Comparison of ENCODE assay signal across 13 cellular contexts in the genomic region with DNA sequence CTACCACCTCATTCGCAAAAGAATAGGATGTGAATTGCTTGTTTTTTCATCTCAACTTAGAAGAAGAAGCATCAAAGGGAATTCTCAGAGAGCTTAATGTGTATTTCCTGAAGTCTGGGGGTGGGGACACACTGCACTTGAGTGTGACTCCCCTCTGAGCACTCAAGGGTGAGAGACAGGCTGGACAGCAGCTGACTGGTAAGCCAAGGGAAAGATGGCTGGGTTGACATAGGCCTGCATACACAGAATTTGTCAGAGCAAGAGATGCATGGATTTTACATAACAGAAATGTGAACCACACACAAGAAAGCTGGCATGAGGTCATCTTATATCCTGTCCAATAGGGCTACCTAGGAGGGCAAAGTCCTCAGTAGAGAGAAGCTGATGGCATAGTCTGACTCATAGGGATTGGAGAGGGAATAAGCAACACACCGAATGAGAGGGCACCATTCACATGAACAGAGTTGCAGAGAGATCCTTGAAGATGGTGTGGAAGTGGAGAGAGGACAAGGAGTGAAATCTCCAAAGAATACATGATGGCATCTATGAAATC.
DNase-seq lines count a peak whose midpoint lies in the region; ATAC-seq and TF ChIP-seq lines count a peak whose summit lies in the region.
"Had no signal": no experiment of that assay in that cellular context is flagged by ENCODE, and none has a peak within 500 bp of the region (broad histone marks: within the 10 kb centered on the region; RNA-seq: fewer than 3 reads in every experiment).

No MANE protein-coding gene starts in this region.

- CTCF ChIA-PET in HEK293 (lab: Yijun Ruan, JAX) (interaction anchor here (0.6 to 1.7 kb wide), 4 partner anchors 18 to 358 kb away, joined by 3 to 6 read pairs (median 3); no protein-coding TSS in a partner anchor), RWPE1 (lab: Yijun Ruan, JAX) (interaction anchor here (0.6 to 1.0 kb wide), 3 partner anchors 18 to 562 kb away, joined by 3 to 4 read pairs (median 3); no protein-coding TSS in a partner anchor)

- peak; percentile 64 to 72 for ATAC-seq in lower lobe of right lung
- no peak for ATAC-seq in HG03097 (IDR thresholded peaks at IDR 0.05; ENCODE audit: low FRiP score, unreplicated experiment)

- TF ChIP-seq CTCF in HEK293 (tag by site-specific recombination; IDR thresholded peaks at IDR 0.05) (no peak), RWPE1 (conservative IDR thresholded peaks at IDR 0.05; ENCODE audit: low read depth) (no peak), lower lobe of right lung (IDR thresholded peaks at IDR 0.05) (no peak), osteocyte (IDR thresholded peaks at IDR 0.05) (no peak)

- no peak overlapping the region for H3K4me3 Mint-ChIP-seq in osteocyte (ENCODE audit: unreplicated experiment)
- H3K4me3 Mint-ChIP-seq: activated naive CD4-positive, alpha-beta T cell treated with anti-CD3 and anti-CD28 coated beads for 36 hours had no signal

- no peaks in the 10 kb centered on the region for H3K36me3 ChIP-seq in HEK293 (ENCODE audit: control insufficient read depth in 2 of 2, insufficient read depth in 1 of 2, low read length in 2 of 2)
- H3K36me3 ChIP-seq in lower lobe of right lung: no peaks in the 10 kb centered on the region
- H3K36me3 ChIP-seq: transverse colon had no signal

- no peaks in the 10 kb centered on the region for H3K27me3 Mint-ChIP-seq in osteocyte (ENCODE audit: unreplicated experiment)

- POLR2A ChIA-PET in HEK293 (lab: Yijun Ruan, JAX): interaction anchor here (0.5 kb wide), 1 partner anchor 94 kb away, joined by 7 read pairs; no protein-coding TSS in a partner anchor
- POLR2A ChIA-PET in RWPE1 (lab: Yijun Ruan, JAX; ENCODE audit: low non-redundant PET): no interaction called here

- intact Hi-C loops in lower lobe of right lung (cut with DNase I): no loop called here

- no peaks in the 10 kb centered on the region for H3K36me3 Mint-ChIP-seq in osteocyte (ENCODE audit: unreplicated experiment)

- H3K4me1 ChIP-seq in HEK293 (ENCODE audit: control insufficient read depth, insufficient read depth, low read length) (no peaks in the 10 kb centered on the region), lower lobe of right lung (no peaks in the 10 kb centered on the region)
- H3K4me1 ChIP-seq: transverse colon had no signal

- H3K9me3 ChIP-seq in HEK293 (ENCODE audit: control insufficient read depth, insufficient read depth, low read depth, low read length): no peaks in the 10 kb centered on the region
- no peaks in the 10 kb centered on the region for H3K9me3 ChIP-seq in lower lobe of right lung
- H3K9me3 ChIP-seq: transverse colon had no signal

- no peak overlapping the region for H3K27ac ChIP-seq in HEK293 (ENCODE audit: extremely low read depth, low read depth, low read length)
- H3K27ac ChIP-seq in RWPE1: no peak overlapping the region
- peak overlapping the region; percentile 22 for H3K27ac ChIP-seq in lower lobe of right lung
- H3K27ac ChIP-seq: transverse colon, VCaP had no signal

- DNase-seq in ELR (ENCODE audit: low read depth): peak; percentile 13
- peak; percentile 20 for DNase-seq in RWPE1 (ENCODE audit: low spot score)
- DNase-seq in lower lobe of right lung: no peak
- no peak for DNase-seq in osteocyte (ENCODE audit: extremely low spot score, unreplicated experiment)
- DNase-seq in DMS153 (lab: John Stamatoyannopoulos, UW): no peak
- DNase-seq in Kasumi-1 (lab: John Stamatoyannopoulos, UW): no peak
- DNase-seq: activated naive CD4-positive, alpha-beta T cell treated with anti-CD3 and anti-CD28 coated beads for 36 hours; DMS 273 treated with DMSO at 0.1 percent for 48 hours; NCI-H446 treated with DMSO at 0.1 percent for 48 hours; transverse colon had no signal

- H3K27me3 ChIP-seq in lower lobe of right lung (ENCODE audit: low read depth): no peaks in the 10 kb centered on the region
- H3K27me3 ChIP-seq: transverse colon had no signal

- H3K4me3 ChIP-seq in HEK293 (ENCODE audit: low read depth, low read length) (no peak overlapping the region), lower lobe of right lung (no peak overlapping the region)
- H3K4me3 ChIP-seq: transverse colon had no signal

- no peak overlapping the region for H3K27ac Mint-ChIP-seq in osteocyte (ENCODE audit: unreplicated experiment)
- H3K27ac Mint-ChIP-seq: activated naive CD4-positive, alpha-beta T cell treated with anti-CD3 and anti-CD28 coated beads for 36 hours had no signal

- H3K4me1 Mint-ChIP-seq in osteocyte (ENCODE audit: unreplicated experiment): no peaks in the 10 kb centered on the region

- H3K9me3 Mint-ChIP-seq in osteocyte (ENCODE audit: unreplicated experiment): no peaks in the 10 kb centered on the region
- H3K9me3 Mint-ChIP-seq: activated naive CD4-positive, alpha-beta T cell treated with anti-CD3 and anti-CD28 coated beads for 36 hours had no signal

TF ChIP-seq in HEK293, 187 proteins besides CTCF, POLR2A, EP300 and RAD21 (continues in another document):
- TF ChIP-seq, protein P1, sequence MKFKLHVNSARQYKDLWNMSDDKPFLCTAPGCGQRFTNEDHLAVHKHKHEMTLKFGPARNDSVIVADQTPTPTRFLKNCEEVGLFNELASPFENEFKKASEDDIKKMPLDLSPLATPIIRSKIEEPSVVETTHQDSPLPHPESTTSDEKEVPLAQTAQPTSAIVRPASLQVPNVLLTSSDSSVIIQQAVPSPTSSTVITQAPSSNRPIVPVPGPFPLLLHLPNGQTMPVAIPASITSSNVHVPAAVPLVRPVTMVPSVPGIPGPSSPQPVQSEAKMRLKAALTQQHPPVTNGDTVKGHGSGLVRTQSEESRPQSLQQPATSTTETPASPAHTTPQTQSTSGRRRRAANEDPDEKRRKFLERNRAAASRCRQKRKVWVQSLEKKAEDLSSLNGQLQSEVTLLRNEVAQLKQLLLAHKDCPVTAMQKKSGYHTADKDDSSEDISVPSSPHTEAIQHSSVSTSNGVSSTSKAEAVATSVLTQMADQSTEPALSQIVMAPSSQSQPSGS (tag by site-specific recombination; IDR thresholded peaks at IDR 0.05; ENCODE audit: low read depth): peak; percentile 39; the same call in 1 of the 2 replicates
- TF ChIP-seq HOXD13 (CRISPR knock-in tag; IDR thresholded peaks at IDR 0.05; ENCODE audit: borderline replicate concordance) (no peak), ZNF555 (tag by site-specific recombination; conservative IDR thresholded peaks at IDR 0.05) (no peak), EGR2 (tag by site-specific recombination; IDR thresholded peaks at IDR 0.05; ENCODE audit: low read depth) (no peak), WT1 (tag by site-specific recombination; IDR thresholded peaks at IDR 0.05) (no peak)
- TF ChIP-seq, protein P2, sequence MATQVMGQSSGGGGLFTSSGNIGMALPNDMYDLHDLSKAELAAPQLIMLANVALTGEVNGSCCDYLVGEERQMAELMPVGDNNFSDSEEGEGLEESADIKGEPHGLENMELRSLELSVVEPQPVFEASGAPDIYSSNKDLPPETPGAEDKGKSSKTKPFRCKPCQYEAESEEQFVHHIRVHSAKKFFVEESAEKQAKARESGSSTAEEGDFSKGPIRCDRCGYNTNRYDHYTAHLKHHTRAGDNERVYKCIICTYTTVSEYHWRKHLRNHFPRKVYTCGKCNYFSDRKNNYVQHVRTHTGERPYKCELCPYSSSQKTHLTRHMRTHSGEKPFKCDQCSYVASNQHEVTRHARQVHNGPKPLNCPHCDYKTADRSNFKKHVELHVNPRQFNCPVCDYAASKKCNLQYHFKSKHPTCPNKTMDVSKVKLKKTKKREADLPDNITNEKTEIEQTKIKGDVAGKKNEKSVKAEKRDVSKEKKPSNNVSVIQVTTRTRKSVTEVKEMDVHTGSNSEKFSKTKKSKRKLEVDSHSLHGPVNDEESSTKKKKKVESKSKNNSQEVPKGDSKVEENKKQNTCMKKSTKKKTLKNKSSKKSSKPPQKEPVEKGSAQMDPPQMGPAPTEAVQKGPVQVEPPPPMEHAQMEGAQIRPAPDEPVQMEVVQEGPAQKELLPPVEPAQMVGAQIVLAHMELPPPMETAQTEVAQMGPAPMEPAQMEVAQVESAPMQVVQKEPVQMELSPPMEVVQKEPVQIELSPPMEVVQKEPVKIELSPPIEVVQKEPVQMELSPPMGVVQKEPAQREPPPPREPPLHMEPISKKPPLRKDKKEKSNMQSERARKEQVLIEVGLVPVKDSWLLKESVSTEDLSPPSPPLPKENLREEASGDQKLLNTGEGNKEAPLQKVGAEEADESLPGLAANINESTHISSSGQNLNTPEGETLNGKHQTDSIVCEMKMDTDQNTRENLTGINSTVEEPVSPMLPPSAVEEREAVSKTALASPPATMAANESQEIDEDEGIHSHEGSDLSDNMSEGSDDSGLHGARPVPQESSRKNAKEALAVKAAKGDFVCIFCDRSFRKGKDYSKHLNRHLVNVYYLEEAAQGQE (tag by site-specific recombination; IDR thresholded peaks at IDR 0.05): peak; percentile 69

Comparison
In these comparisons a context has a peak if more than half of its experiments do, and no peak if none do; other contexts are left out.
1. DNase-seq: peak in ELR (single experiment) and RWPE1 (single experiment); none in lower lobe of right lung (single experiment), osteocyte (single experiment), DMS153 (single experiment) and Kasumi-1 (0 of 2).